Comparison of ENCODE assay signal across 20 cellular contexts in genomic region chr17:33258291-33258690, GRCh38. TPM values are rescaled to one million over a fixed set of nuclear protein-coding genes. Genes with fewer than 3 reads are reported as not detected.
DNase-seq lines count a peak whose midpoint lies in the region; FAIRE-seq lines count a peak whose summit lies in the region.
"Had no signal": no experiment of that assay in that cellular context is flagged by ENCODE, and none has a peak within 500 bp of the region (broad histone marks: within the 10 kb centered on the region; RNA-seq: fewer than 3 reads in every experiment).

No MANE protein-coding gene starts in this region.

- no peak overlapping the region for H4K8ac ChIP-seq in neuronal stem cell (ENCODE audit: low read depth, low read length)

- no peak overlapping the region for H2BK15ac ChIP-seq in neuronal stem cell (ENCODE audit: low read length)

- H3K14ac ChIP-seq in neuronal stem cell (ENCODE audit: low read length), result no peak overlapping the region

- H3K27ac ChIP-seq in neuronal stem cell (replicated peaks; ENCODE audit: low read length), result no peak overlapping the region

- H4K91ac ChIP-seq in neuronal stem cell (ENCODE audit: low read depth, low read length, poor library complexity), result no peak overlapping the region

- no peak overlapping the region for H3K4me2 ChIP-seq in neuronal stem cell (ENCODE audit: insufficient read depth, low read length, poor library complexity, severe bottlenecking)

- H3K4me3 ChIP-seq in neuronal stem cell (ENCODE audit: low read length in 2 of 2), result no peak overlapping the region

- H2BK120ac ChIP-seq in neuronal stem cell (ENCODE audit: low read depth, low read length), result no peak overlapping the region

- H3K9me3 ChIP-seq in neuronal stem cell (replicated peaks in 1 of 2; ENCODE audit: control insufficient read depth in 2 of 2, insufficient read depth in 1 of 2, low read depth in 1 of 2, low read length in 2 of 2), result no peaks in the 10 kb centered on the region

- H3K36me3 ChIP-seq in neuronal stem cell (replicated peaks in 1 of 2; ENCODE audit: control insufficient read depth in 2 of 2, insufficient read depth in 2 of 2, low read length in 2 of 2), result no peaks in the 10 kb centered on the region

- no peak overlapping the region for H2AK5ac ChIP-seq in neuronal stem cell (ENCODE audit: low read depth, low read length)

- H3K9ac ChIP-seq in neuronal stem cell (ENCODE audit: low read depth, low read length, poor library complexity), result no peak overlapping the region

- H3K4ac ChIP-seq in neuronal stem cell (ENCODE audit: low read length), result no peak overlapping the region

- no peak overlapping the region for H2AFZ ChIP-seq in neuronal stem cell (ENCODE audit: low read length)

- peaks cover 0 to 1% of the 10 kb centered on the region in 2 donors for H3K4me1 ChIP-seq in neuronal stem cell (ENCODE audit: control insufficient read depth in 2 of 2, insufficient read depth in 1 of 2, low read depth in 1 of 2, low read length in 2 of 2)

- no peaks in the 10 kb centered on the region for H3K79me1 ChIP-seq in neuronal stem cell (ENCODE audit: low read depth, low read length)

- H3K23ac ChIP-seq in neuronal stem cell (ENCODE audit: low read depth, low read length, poor library complexity), result no peak overlapping the region

- FAIRE-seq in urothelium cell line (lab: Jason Lieb, UNC), result peak; percentile 27
- FAIRE-seq: GM12891, GM18507 had no signal

- DNase-seq in glomerular visceral epithelial cell (ENCODE audit: extremely low spot score) (peak; percentile 30), kidney tubule cell (ENCODE audit: low spot score) (peak; percentile 65), urothelium cell line (ENCODE audit: low spot score) (no peak), H4 (ENCODE audit: low spot score) (no peak), neuronal stem cell (ENCODE audit: low spot score) (no peak)
- no peak for DNase-seq in activated CD8-positive, alpha-beta memory T cell treated with anti-CD3 and anti-CD28 coated beads, Interleukin-2, amount 50 U/mL, for 4 hours
- DNase-seq: C1 segment of cervical spinal cord; Calu3; CD4-positive, alpha-beta memory T cell; COR-L47; DMS53; DMS79 treated with DMSO at 0.1 percent for 48 hours; GF-D8; GOT3; H7; HCEC 1CT had no signal

- no peak overlapping the region for H3K18ac ChIP-seq in neuronal stem cell (ENCODE audit: low read length)

- WGBS in neuronal stem cell (ENCODE audit: extremely low coverage in 2 of 2, insufficient read length in 2 of 2, insufficient replicate concordance in 1 of 2), 2 donors, result no CpG with 5 or more reads among the region's 3 CpGs

- no peaks in the 10 kb centered on the region for H3K27me3 ChIP-seq in neuronal stem cell (ENCODE audit: control insufficient read depth in 3 of 3, insufficient read depth in 3 of 3, low read depth in 1 of 3, low read length in 3 of 3)

- no peak overlapping the region for H2BK12ac ChIP-seq in neuronal stem cell (ENCODE audit: low read length)

- no peak overlapping the region for H2BK5ac ChIP-seq in neuronal stem cell (ENCODE audit: low read length)

RNA-seq across cellular contexts. Expression of gene ASIC2, which starts 34.8 kb away (rescaled TPM):
- not detected in 2 replicates for total RNA-seq in H4 (2014; rRNA removed; shearing (Covaris generic))
- 0.71 TPM for polyA plus RNA-seq in neuronal stem cell (2013, experiment 1 of 2)
- polyA plus RNA-seq in neuronal stem cell (2013, experiment 2 of 2), result 0.84 TPM
- total RNA-seq: A172; Calu3; CD4-positive, alpha-beta memory T cell; G401 had no signal
- polyA plus RNA-seq: CD4-positive, alpha-beta memory T cell had no signal

Comparison
In these comparisons a context has a peak if more than half of its experiments do, and no peak if none do; other contexts are left out.
1. DNase-seq: peak in glomerular visceral epithelial cell (single experiment) and kidney tubule cell (single experiment); none in urothelium cell line (single experiment), H4 (single experiment), neuronal stem cell (single experiment) and activated CD8-positive, alpha-beta memory T cell treated with anti-CD3 and anti-CD28 coated beads, Interleukin-2, amount 50 U/mL, for 4 hours (single experiment).